Comparison of ENCODE assay signal across 11 cellular contexts in the genomic region with DNA sequence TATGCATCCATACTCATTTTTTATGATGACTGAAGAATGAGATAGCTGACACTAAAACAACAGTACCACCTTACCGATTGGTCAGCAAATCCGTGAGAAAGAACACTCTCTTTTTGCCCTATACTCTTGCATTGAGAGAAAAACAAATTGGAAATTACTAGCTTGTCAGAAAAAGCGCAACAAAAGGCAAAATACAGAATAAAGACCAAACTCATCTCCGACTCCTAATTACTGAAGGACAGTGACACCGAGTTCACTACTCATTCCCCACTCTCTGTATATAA. TPM values are rescaled to one million over a fixed set of nuclear protein-coding genes. Genes with fewer than 3 reads are reported as not detected.
A peak's percentile ranks its signal among the peaks of the same experiment; 100 is the strongest.
DNase-seq lines count a peak whose midpoint lies in the region; ATAC-seq and TF ChIP-seq lines count a peak whose summit lies in the region.
"Had no signal": no experiment of that assay in that cellular context is flagged by ENCODE, and none has a peak within 500 bp of the region (broad histone marks: within the 10 kb centered on the region; RNA-seq: fewer than 3 reads in every experiment).

No MANE protein-coding gene starts in this region.

- intact Hi-C loops in stomach (cut with DNase I; ENCODE audit: low total_unique reads), result no loop called here

- H3K4me1 ChIP-seq in stomach, result peaks cover 10 to 44% (median 41%) of the 10 kb centered on the region in 4 donors

- H3K36me3 ChIP-seq in stomach (no peaks in the 10 kb centered on the region), WERI-Rb-1 (peaks cover 25% of the 10 kb centered on the region)
- H3K36me3 ChIP-seq: upper lobe of right lung had no signal

- peak overlapping the region; percentile 24 for H3K4me3 Mint-ChIP-seq in stimulated activated naive CD8-positive, alpha-beta T cell treated with anti-CD3 and anti-CD28 coated beads, Interleukin-15, Interleukin-2, amounts not matched to agents 100 ng/mL and 50 ng/mL, for 24 hours
- no peak overlapping the region for H3K4me3 Mint-ChIP-seq in stimulated activated naive CD8-positive, alpha-beta T cell treated with anti-CD3 and anti-CD28 coated beads, Interleukin-15, amount 100 ng/mL, for 72 hours
- H3K4me3 Mint-ChIP-seq in activated naive CD8-positive, alpha-beta T cell, result peak overlapping the region; percentile 92
- H3K4me3 Mint-ChIP-seq in naive thymus-derived CD8-positive, alpha-beta T cell, result peak overlapping the region in 8 of 10 donors; percentile 4 to 89 (median 47)

- no peaks in the 10 kb centered on the region for H3K27me3 Mint-ChIP-seq in stimulated activated naive CD8-positive, alpha-beta T cell treated with anti-CD3 and anti-CD28 coated beads, Interleukin-15, Interleukin-2, amounts not matched to agents 100 ng/mL and 50 ng/mL, for 24 hours
- no peaks in the 10 kb centered on the region for H3K27me3 Mint-ChIP-seq in stimulated activated naive CD8-positive, alpha-beta T cell treated with anti-CD3 and anti-CD28 coated beads, Interleukin-15, amount 100 ng/mL, for 72 hours
- no peaks in the 10 kb centered on the region for H3K27me3 Mint-ChIP-seq in activated naive CD8-positive, alpha-beta T cell
- no peaks in the 10 kb centered on the region for H3K27me3 Mint-ChIP-seq in naive thymus-derived CD8-positive, alpha-beta T cell
- H3K27me3 Mint-ChIP-seq: progenitor cell of endocrine pancreas had no signal

- no peak overlapping the region for H3K4me3 ChIP-seq in stomach
- no peak overlapping the region for H3K4me3 ChIP-seq in WERI-Rb-1 (ENCODE audit: low read depth, low read length)

- POLR2A ChIA-PET in naive thymus-derived CD8-positive, alpha-beta T cell (lab: Charles Lee), result interaction anchor here (2.0 kb wide), 1 partner anchor 197 kb away, joined by 8 read pairs; a partner anchor contains a TSS

- no peak for DNase-seq in stimulated activated naive CD8-positive, alpha-beta T cell treated with anti-CD3 and anti-CD28 coated beads, Interleukin-15, amount 100 ng/mL, for 72 hours
- no peak for DNase-seq in naive thymus-derived CD8-positive, alpha-beta T cell
- DNase-seq in stomach (no peak), pons (ENCODE audit: low spot score) (no peak), WERI-Rb-1 (no peak)
- DNase-seq: foreskin fibroblast, upper lobe of right lung had no signal

- H3K9me3 ChIP-seq in stomach, result no peaks in the 10 kb centered on the region
- H3K9me3 ChIP-seq in WERI-Rb-1 (ENCODE audit: severe bottlenecking), result no peaks in the 10 kb centered on the region
- H3K9me3 ChIP-seq: upper lobe of right lung had no signal

- no peak overlapping the region for H3K27ac Mint-ChIP-seq in stimulated activated naive CD8-positive, alpha-beta T cell treated with anti-CD3 and anti-CD28 coated beads, Interleukin-15, Interleukin-2, amounts not matched to agents 100 ng/mL and 50 ng/mL, for 24 hours
- no peak overlapping the region for H3K27ac Mint-ChIP-seq in stimulated activated naive CD8-positive, alpha-beta T cell treated with anti-CD3 and anti-CD28 coated beads, Interleukin-15, amount 100 ng/mL, for 72 hours
- H3K27ac Mint-ChIP-seq in activated naive CD8-positive, alpha-beta T cell, result no peak overlapping the region
- peak overlapping the region in 4 of 10 donors; percentile 11 to 80 (median 43) for H3K27ac Mint-ChIP-seq in naive thymus-derived CD8-positive, alpha-beta T cell

- peaks cover 12% of the 10 kb centered on the region for H3K36me3 Mint-ChIP-seq in stimulated activated naive CD8-positive, alpha-beta T cell treated with anti-CD3 and anti-CD28 coated beads, Interleukin-15, Interleukin-2, amounts not matched to agents 100 ng/mL and 50 ng/mL, for 24 hours (ENCODE audit: low read depth)
- no peaks in the 10 kb centered on the region for H3K36me3 Mint-ChIP-seq in activated naive CD8-positive, alpha-beta T cell
- peaks cover 0 to 8% (median 0%) of the 10 kb centered on the region in 3 donors for H3K36me3 Mint-ChIP-seq in naive thymus-derived CD8-positive, alpha-beta T cell

- no peak for TF ChIP-seq CTCF in stomach (IDR thresholded peaks at IDR 0.05)
- TF ChIP-seq CTCF in WERI-Rb-1 (IDR thresholded peaks at IDR 0.05; ENCODE audit: low read depth, low read length), result no peak

- 93 to 98% (median 95%) methylated on average over 5 of the region's 5 CpGs for WGBS in stomach, 5 donors

- H3K27ac ChIP-seq in stomach (peak overlapping the region in 2 of 5 donors; percentile 57 to 97), WERI-Rb-1 (no peak overlapping the region)

- H3K9me3 Mint-ChIP-seq in stimulated activated naive CD8-positive, alpha-beta T cell treated with anti-CD3 and anti-CD28 coated beads, Interleukin-15, Interleukin-2, amounts not matched to agents 100 ng/mL and 50 ng/mL, for 24 hours, result no peaks in the 10 kb centered on the region
- no peaks in the 10 kb centered on the region for H3K9me3 Mint-ChIP-seq in stimulated activated naive CD8-positive, alpha-beta T cell treated with anti-CD3 and anti-CD28 coated beads, Interleukin-15, amount 100 ng/mL, for 72 hours
- H3K9me3 Mint-ChIP-seq in activated naive CD8-positive, alpha-beta T cell (ENCODE audit: low read depth), result no peaks in the 10 kb centered on the region
- no peaks in the 10 kb centered on the region for H3K9me3 Mint-ChIP-seq in naive thymus-derived CD8-positive, alpha-beta T cell

- H3K27me3 ChIP-seq in stomach, result no peaks in the 10 kb centered on the region
- no peaks in the 10 kb centered on the region for H3K27me3 ChIP-seq in WERI-Rb-1 (ENCODE audit: insufficient read depth, low read depth, severe bottlenecking)
- H3K27me3 ChIP-seq: upper lobe of right lung had no signal

- TF ChIP-seq EP300 in stomach (IDR thresholded peaks at IDR 0.05), result no peak

- no peak for TF ChIP-seq POLR2A in stomach (IDR thresholded peaks at IDR 0.05)

- ATAC-seq in stimulated activated naive CD8-positive, alpha-beta T cell treated with anti-CD3 and anti-CD28 coated beads, Interleukin-15, amount 100 ng/mL, for 72 hours, result no peak
- ATAC-seq in naive thymus-derived CD8-positive, alpha-beta T cell, result no peak
- no peak for ATAC-seq in HG03196 (IDR thresholded peaks at IDR 0.05; ENCODE audit: unreplicated experiment)
- ATAC-seq: upper lobe of right lung had no signal

- H3K4me1 Mint-ChIP-seq in stimulated activated naive CD8-positive, alpha-beta T cell treated with anti-CD3 and anti-CD28 coated beads, Interleukin-15, Interleukin-2, amounts not matched to agents 100 ng/mL and 50 ng/mL, for 24 hours (ENCODE audit: low read depth), result peaks cover 54% of the 10 kb centered on the region
- peaks cover 46% of the 10 kb centered on the region for H3K4me1 Mint-ChIP-seq in stimulated activated naive CD8-positive, alpha-beta T cell treated with anti-CD3 and anti-CD28 coated beads, Interleukin-15, amount 100 ng/mL, for 72 hours
- peaks cover 31% of the 10 kb centered on the region for H3K4me1 Mint-ChIP-seq in activated naive CD8-positive, alpha-beta T cell (ENCODE audit: low read depth)
- peaks cover 25 to 45% (median 34%) of the 10 kb centered on the region in 4 donors for H3K4me1 Mint-ChIP-seq in naive thymus-derived CD8-positive, alpha-beta T cell

RNA-seq across cellular contexts. Expression of a gene that starts 2.1 kb away (rescaled TPM):
- 10 to 100 TPM in 1 of 2 experiments, 1 to 10 TPM in 1; 8.4 to 12.2 TPM for total RNA-seq in naive thymus-derived CD8-positive, alpha-beta T cell
- 1 to 10 TPM; 5.9 to 9.7 (median 6.6) TPM for polyA plus RNA-seq in naive thymus-derived CD8-positive, alpha-beta T cell
- total RNA-seq in stomach, result 10 to 100 TPM in 2 of 5 donors, 1 to 10 TPM in 3; 2.3 to 11.9 (median 5.5) TPM
- 10 to 100 TPM in 2 of 3 donors, 1 to 10 TPM in 1; 7.5 to 16.4 (median 16.4) TPM for polyA plus RNA-seq in stomach

Comparison
In these comparisons a context has a peak if more than half of its experiments do, and no peak if none do; other contexts are left out.
1. H3K4me3 Mint-ChIP-seq: peak in stimulated activated naive CD8-positive, alpha-beta T cell treated with anti-CD3 and anti-CD28 coated beads, Interleukin-15, Interleukin-2, amounts not matched to agents 100 ng/mL and 50 ng/mL, for 24 hours (single experiment), activated naive CD8-positive, alpha-beta T cell (single experiment) and naive thymus-derived CD8-positive, alpha-beta T cell (8 of 10); none in stimulated activated naive CD8-positive, alpha-beta T cell treated with anti-CD3 and anti-CD28 coated beads, Interleukin-15, amount 100 ng/mL, for 72 hours (0 of 2).